ENCODE assay signal across 22 cellular contexts in the genomic region with DNA sequence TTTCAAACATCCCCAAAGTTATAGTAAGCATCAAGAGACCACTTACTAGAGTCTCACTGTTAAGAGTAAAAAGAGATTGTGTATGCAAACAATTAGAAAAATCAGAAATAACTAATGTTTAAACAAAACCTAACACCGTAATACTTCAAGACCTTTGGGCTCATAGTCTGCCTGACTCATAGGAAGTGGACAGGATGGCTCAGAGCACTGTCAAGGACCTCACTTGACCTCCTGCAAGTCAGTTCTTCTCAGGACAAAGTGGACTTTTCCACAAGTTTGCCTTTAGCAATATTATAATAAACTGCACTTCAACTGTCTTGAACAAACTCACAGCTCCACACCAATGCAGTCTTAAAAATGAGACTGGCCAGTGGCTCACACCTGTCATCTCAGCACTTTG. TPM values are rescaled to one million over a fixed set of nuclear protein-coding genes. Genes with fewer than 3 reads are reported as not detected.
A peak's percentile ranks its signal among the peaks of the same experiment; 100 is the strongest.
DNase-seq lines count a peak whose midpoint lies in the region; ATAC-seq and TF ChIP-seq lines count a peak whose summit lies in the region.
"Had no signal": no experiment of that assay in that cellular context is flagged by ENCODE, and none has a peak within 500 bp of the region (broad histone marks: within the 10 kb centered on the region; RNA-seq: fewer than 3 reads in every experiment).

No MANE protein-coding gene starts in this region.

- H3K36me3 ChIP-seq in ACC112 (ENCODE audit: insufficient read depth, low read length): no peaks in the 10 kb centered on the region

- H3K4me3 ChIP-seq in ACC112 (ENCODE audit: low read depth, low read length) (no peak overlapping the region; the same call in 1 of the 2 replicates), astrocyte of the spinal cord (ENCODE audit: low read depth, low read length) (no peak overlapping the region), foreskin fibroblast (ENCODE audit: low read depth in 1 of 2, low read length in 2 of 2) (no peak overlapping the region)

- intact Hi-C loops in activated T-helper 2 cell treated with anti-CD3 and anti-CD28 coated beads, Interferon-gamma antibody, Interleukin-2, Interleukin-4, amounts not matched to agents 10 μg/mL and 5 μg/mL and 100 μg/mL, durations not matched to agents 14 hours and 24 hours and 36 hours (cut with micrococcal nuclease): loop anchor here (10.0 kb wide), 1 partner anchor 541 kb away; the partner anchor contains the start of gene KPNA4

- DNase-seq in HFFc6 (peak; percentile 57), astrocyte of the spinal cord (ENCODE audit: low read depth, low spot score) (peak; percentile 33), foreskin fibroblast (peak; percentile 82 to 86)
- no peak for DNase-seq in activated T-helper 2 cell treated with anti-CD3 and anti-CD28 coated beads, Interferon-gamma antibody, Interleukin-2, Interleukin-4, amounts not matched to agents 10 μg/mL and 5 μg/mL and 100 μg/mL, durations not matched to agents 14 hours and 24 hours and 36 hours (ENCODE audit: low spot score)
- DNase-seq: 8988T; Calu3; CD8-positive, alpha-beta memory T cell; DMS153; NCI-H1694; NCI-H2081 treated with DMSO at 0.1 percent for 48 hours; NCI-H2171 treated with DMSO at 0.1 percent for 48 hours; NCI-H524 treated with DMSO at 0.1 percent for 48 hours; NCI-H82; Right ventricle myocardium superior had no signal

- H3K9me3 Mint-ChIP-seq in HFFc6: no peaks in the 10 kb centered on the region
- H3K9me3 Mint-ChIP-seq in activated T-helper 17 cell treated with anti-CD3 and anti-CD28 coated beads, Interleukin-2, amount 50 U/mL, for 72 hours: no peaks in the 10 kb centered on the region
- H3K9me3 Mint-ChIP-seq in activated T-helper 2 cell treated with anti-CD3 and anti-CD28 coated beads, Interferon-gamma antibody, Interleukin-2, Interleukin-4, amounts not matched to agents 10 μg/mL and 5 μg/mL and 100 μg/mL, durations not matched to agents 14 hours and 24 hours and 36 hours: no peaks in the 10 kb centered on the region
- H3K9me3 Mint-ChIP-seq: CD8-positive, alpha-beta memory T cell had no signal

- peak overlapping the region; percentile 65 for H3K27ac Mint-ChIP-seq in HFFc6
- no peak overlapping the region for H3K27ac Mint-ChIP-seq in activated T-helper 17 cell treated with anti-CD3 and anti-CD28 coated beads, Interleukin-2, amount 50 U/mL, for 72 hours
- H3K27ac Mint-ChIP-seq in activated T-helper 2 cell treated with anti-CD3 and anti-CD28 coated beads, Interferon-gamma antibody, Interleukin-2, Interleukin-4, amounts not matched to agents 10 μg/mL and 5 μg/mL and 100 μg/mL, durations not matched to agents 14 hours and 24 hours and 36 hours: no peak overlapping the region
- H3K27ac Mint-ChIP-seq: CD8-positive, alpha-beta memory T cell had no signal

- TF ChIP-seq CTCF in HFFc6 (IDR thresholded peaks at IDR 0.05): no peak
- no peak for TF ChIP-seq CTCF in astrocyte of the spinal cord (IDR thresholded peaks at IDR 0.05; ENCODE audit: low read depth, low read length)
- no peak for TF ChIP-seq CTCF in foreskin fibroblast (IDR thresholded peaks at IDR 0.05; ENCODE audit: low read depth, low read length)

- H3K4me3 Mint-ChIP-seq in HFFc6: peak overlapping the region; percentile 21; the same call in 1 of the 2 replicates
- no peak overlapping the region for H3K4me3 Mint-ChIP-seq in activated T-helper 17 cell treated with anti-CD3 and anti-CD28 coated beads, Interleukin-2, amount 50 U/mL, for 72 hours
- H3K4me3 Mint-ChIP-seq in activated T-helper 2 cell treated with anti-CD3 and anti-CD28 coated beads, Interferon-gamma antibody, Interleukin-2, Interleukin-4, amounts not matched to agents 10 μg/mL and 5 μg/mL and 100 μg/mL, durations not matched to agents 14 hours and 24 hours and 36 hours (ENCODE audit: low read depth): no peak overlapping the region
- H3K4me3 Mint-ChIP-seq: CD8-positive, alpha-beta memory T cell had no signal

- H3K79me2 ChIP-seq in ACC112 (ENCODE audit: control insufficient read depth, insufficient read depth, low read length, unreplicated experiment): no peaks in the 10 kb centered on the region

- no peaks in the 10 kb centered on the region for H3K27me3 ChIP-seq in ACC112 (ENCODE audit: insufficient read depth, low read length)

- no peak for ATAC-seq in activated T-helper 17 cell treated with anti-CD3 and anti-CD28 coated beads, Interleukin-2, amount 50 U/mL, for 72 hours (replicated peaks)
- ATAC-seq in HG02938 (IDR thresholded peaks at IDR 0.05; ENCODE audit: unreplicated experiment): no peak
- ATAC-seq in GM21529 (IDR thresholded peaks at IDR 0.05; ENCODE audit: unreplicated experiment): no peak

- peak overlapping the region; percentile 52 for H3K27ac ChIP-seq in ACC112 (ENCODE audit: low read depth, low read length)
- H3K27ac ChIP-seq: C4-2B, HL-60, KMS-11 had no signal

- in situ Hi-C loops in astrocyte of the spinal cord (cut with HindIII; ENCODE audit: low sequenced_read_pairs): no loop called here

- no peaks in the 10 kb centered on the region; the same call in 1 of the 2 replicates for H3K27me3 Mint-ChIP-seq in HFFc6 (ENCODE audit: insufficient read depth)
- peaks cover 10% of the 10 kb centered on the region for H3K27me3 Mint-ChIP-seq in activated T-helper 17 cell treated with anti-CD3 and anti-CD28 coated beads, Interleukin-2, amount 50 U/mL, for 72 hours
- no peaks in the 10 kb centered on the region for H3K27me3 Mint-ChIP-seq in activated T-helper 2 cell treated with anti-CD3 and anti-CD28 coated beads, Interferon-gamma antibody, Interleukin-2, Interleukin-4, amounts not matched to agents 10 μg/mL and 5 μg/mL and 100 μg/mL, durations not matched to agents 14 hours and 24 hours and 36 hours (ENCODE audit: low read depth)

- H3K4me1 Mint-ChIP-seq in HFFc6 (ENCODE audit: low read depth): peaks cover 44% of the 10 kb centered on the region
- peaks cover 13% of the 10 kb centered on the region for H3K4me1 Mint-ChIP-seq in activated T-helper 17 cell treated with anti-CD3 and anti-CD28 coated beads, Interleukin-2, amount 50 U/mL, for 72 hours
- peaks cover 39% of the 10 kb centered on the region for H3K4me1 Mint-ChIP-seq in activated T-helper 2 cell treated with anti-CD3 and anti-CD28 coated beads, Interferon-gamma antibody, Interleukin-2, Interleukin-4, amounts not matched to agents 10 μg/mL and 5 μg/mL and 100 μg/mL, durations not matched to agents 14 hours and 24 hours and 36 hours (ENCODE audit: low read depth)

- peaks cover 31% of the 10 kb centered on the region for H3K4me1 ChIP-seq in ACC112 (ENCODE audit: control insufficient read depth, insufficient read depth, low read length, unreplicated experiment)

- H3K36me3 Mint-ChIP-seq in HFFc6 (ENCODE audit: low read depth): no peaks in the 10 kb centered on the region
- H3K36me3 Mint-ChIP-seq in activated T-helper 17 cell treated with anti-CD3 and anti-CD28 coated beads, Interleukin-2, amount 50 U/mL, for 72 hours (ENCODE audit: low read depth): no peaks in the 10 kb centered on the region
- peaks cover 5% of the 10 kb centered on the region for H3K36me3 Mint-ChIP-seq in activated T-helper 2 cell treated with anti-CD3 and anti-CD28 coated beads, Interferon-gamma antibody, Interleukin-2, Interleukin-4, amounts not matched to agents 10 μg/mL and 5 μg/mL and 100 μg/mL, durations not matched to agents 14 hours and 24 hours and 36 hours (ENCODE audit: low read depth)
- H3K36me3 Mint-ChIP-seq: CD8-positive, alpha-beta memory T cell had no signal

- H2AFZ ChIP-seq in ACC112 (ENCODE audit: low read length, unreplicated experiment): no peak overlapping the region

RNA-seq across cellular contexts. Expression of gene IL12A, which starts 34.8 kb away (rescaled TPM):
- total RNA-seq in HFFc6 (2021; fragmentation: NEBNext Ultra II Directional; extraction: Animal tissue kit (Norgen Biotek cat#: 25700)): 1 to 10 TPM; 1.8 to 3.0 (median 2.1) TPM
- 1 to 10 TPM in 1 of 2 donors, not detected in 1; 1.8 TPM for total RNA-seq in activated T-helper 17 cell treated with anti-CD3 and anti-CD28 coated beads, Interleukin-2, amount 50 U/mL, for 72 hours
- 0.53 and 0.87 TPM in 2 replicates for total RNA-seq in activated T-helper 2 cell treated with anti-CD3 and anti-CD28 coated beads, Interferon-gamma antibody, Interleukin-2, Interleukin-4, amounts not matched to agents 10 μg/mL and 5 μg/mL and 100 μg/mL, durations not matched to agents 14 hours and 24 hours and 36 hours
- total RNA-seq: CD8-positive, alpha-beta memory T cell; OCI-LY7 had no signal
